In the genomic region with DNA sequence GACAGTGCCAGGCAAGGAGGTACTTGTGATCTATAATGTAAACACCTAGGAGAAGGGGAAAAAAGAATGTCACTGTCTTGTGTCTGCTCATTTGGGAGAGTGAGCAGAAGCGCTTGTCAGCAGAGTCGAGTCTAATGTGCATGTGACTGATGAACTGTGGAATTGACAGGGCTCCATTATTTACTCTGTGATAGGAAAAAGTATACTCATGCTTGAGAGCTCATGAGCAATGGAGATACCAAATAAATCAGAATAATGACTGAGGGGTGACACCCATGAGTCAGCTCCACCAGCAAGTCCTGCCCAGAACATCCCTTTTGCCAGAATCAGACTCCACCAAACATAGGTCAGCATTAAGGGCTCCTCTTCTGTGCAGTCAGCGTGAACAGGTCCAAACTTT, we compare ENCODE assay signal across 21 cellular contexts.
DNase-seq lines count a peak whose midpoint lies in the region; ATAC-seq lines count a peak whose summit lies in the region.
"Had no signal": no experiment of that assay in that cellular context is flagged by ENCODE, and none has a peak within 500 bp of the region (broad histone marks: within the 10 kb centered on the region; RNA-seq: fewer than 3 reads in every experiment).

No MANE protein-coding gene starts in this region.

- DNase-seq in NCI-H2227 treated with DMSO at 0.1 percent for 48 hours (lab: John Stamatoyannopoulos, UW) (peak; percentile 15), NCI-H2227 (lab: John Stamatoyannopoulos, UW; ENCODE audit: unreplicated experiment) (no peak), RKO (ENCODE audit: low spot score) (peak; percentile 40), left kidney (ENCODE audit: low read depth, low spot score) (peak; percentile 54), KG1 (lab: John Stamatoyannopoulos, UW) (no peak), T-helper 9 cell (no peak)
- DNase-seq: DMS53, H9, HFFc6, NCI-H1092 treated with DMSO at 0.1 percent for 48 hours, NCI-H1436, NCI-H524 treated with DMSO at 0.1 percent for 48 hours, NCI-H774, PC-9, Right ventricle myocardium superior, RPMI8226, T-helper 1 cell had no signal

- H3K4me3 ChIP-seq in endocrine pancreas (ENCODE audit: control insufficient read depth, insufficient read depth, low read length): peak overlapping the region; percentile 11
- H3K4me3 ChIP-seq: GM23248, PC-9, SJSA1 had no signal

- no peak for ATAC-seq in HG03469 (IDR thresholded peaks at IDR 0.05; ENCODE audit: unreplicated experiment)

- H3K27me3 ChIP-seq in endocrine pancreas (ENCODE audit: control insufficient read depth, insufficient read depth, low read length): no peaks in the 10 kb centered on the region
- H3K27me3 ChIP-seq: SJSA1 had no signal

- no peaks in the 10 kb centered on the region for H3K9me3 ChIP-seq in endocrine pancreas (ENCODE audit: control insufficient read depth, low read length)
- H3K9me3 ChIP-seq: SJSA1 had no signal

- no peak overlapping the region for H3K9ac ChIP-seq in endocrine pancreas (ENCODE audit: control insufficient read depth, insufficient read depth, low read length)
- H3K9ac ChIP-seq: GM23248 had no signal

- H3K36me3 ChIP-seq in endocrine pancreas (ENCODE audit: control insufficient read depth, insufficient read depth, low read length): no peaks in the 10 kb centered on the region
- H3K36me3 ChIP-seq: SJSA1 had no signal

- peaks cover 11% of the 10 kb centered on the region for H3K4me1 ChIP-seq in endocrine pancreas (ENCODE audit: control insufficient read depth, insufficient read depth, low read length)
- H3K4me1 ChIP-seq: SJSA1 had no signal

Comparison
In these comparisons a context has a peak if more than half of its experiments do, and no peak if none do; other contexts are left out.
1. DNase-seq: peak in NCI-H2227 treated with DMSO at 0.1 percent for 48 hours (single experiment), RKO (single experiment) and left kidney (single experiment); none in NCI-H2227 (single experiment), KG1 (single experiment) and T-helper 9 cell (single experiment).